Comparison of ENCODE assay signal across 2 cellular contexts in genomic region chr5:178150977-178151734, GRCh38.
TF ChIP-seq lines count a peak whose summit lies in the region.

No MANE protein-coding gene starts in this region.

TF ChIP-seq in HEK293, 187 proteins besides CTCF, POLR2A, EP300 and RAD21:
- TF ChIP-seq ZNF341 (tag by site-specific recombination; IDR thresholded peaks at IDR 0.05; ENCODE audit: low read depth), result no peak
- TF ChIP-seq ZNF600 (tag by site-specific recombination; IDR thresholded peaks at IDR 0.05), result 0 out of 2 replicates have a peak, but pooled peaks have one; percentile 17
TF ChIP-seq in HEK293: peak in this region for 1.

TF ChIP-seq in GM12878, 131 proteins besides CTCF, POLR2A, EP300 and RAD21:
- TF ChIP-seq, protein P1, sequence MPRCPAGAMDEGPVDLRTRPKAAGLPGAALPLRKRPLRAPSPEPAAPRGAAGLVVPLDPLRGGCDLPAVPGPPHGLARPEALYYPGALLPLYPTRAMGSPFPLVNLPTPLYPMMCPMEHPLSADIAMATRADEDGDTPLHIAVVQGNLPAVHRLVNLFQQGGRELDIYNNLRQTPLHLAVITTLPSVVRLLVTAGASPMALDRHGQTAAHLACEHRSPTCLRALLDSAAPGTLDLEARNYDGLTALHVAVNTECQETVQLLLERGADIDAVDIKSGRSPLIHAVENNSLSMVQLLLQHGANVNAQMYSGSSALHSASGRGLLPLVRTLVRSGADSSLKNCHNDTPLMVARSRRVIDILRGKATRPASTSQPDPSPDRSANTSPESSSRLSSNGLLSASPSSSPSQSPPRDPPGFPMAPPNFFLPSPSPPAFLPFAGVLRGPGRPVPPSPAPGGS (IDR thresholded peaks at IDR 0.05; ENCODE audit: borderline replicate concordance, insufficient read depth, low read depth, low read length, poor library complexity, severe bottlenecking), result no peak
- TF ChIP-seq ZNF274 (IDR thresholded peaks at IDR 0.05; ENCODE audit: insufficient read depth, insufficient read length), result no peak
- 0 out of 2 replicates have a peak, but pooled peaks have one; percentile 18 for TF ChIP-seq MTA3 (IDR thresholded peaks at IDR 0.05; ENCODE audit: borderline replicate concordance, low read length)
